ENCODE assay signal across 9 cellular contexts in genomic region chr3:195226900-195227447, GRCh38. TPM values are rescaled to one million over a fixed set of nuclear protein-coding genes. Genes with fewer than 3 reads are reported as not detected.
DNase-seq lines count a peak whose midpoint lies in the region; ATAC-seq and TF ChIP-seq lines count a peak whose summit lies in the region.
"Had no signal": no experiment of that assay in that cellular context is flagged by ENCODE, and none has a peak within 500 bp of the region (broad histone marks: within the 10 kb centered on the region; RNA-seq: fewer than 3 reads in every experiment).

No MANE protein-coding gene starts in this region.

- no peak for ATAC-seq in GM21717 (IDR thresholded peaks at IDR 0.05; ENCODE audit: unreplicated experiment)

- H4K20me1 ChIP-seq in SK-N-SH (ENCODE audit: insufficient read depth) = no peaks in the 10 kb centered on the region

- WGBS in SK-N-SH (ENCODE audit: low lambda C conversion rate) = 98% methylated on average over 6 of the region's 9 CpGs
- 54 to 64% (median 58%) methylated on average over 7 to 9 of the region's 9 CpGs for WGBS in spleen, 5 donors

- H3K4me1 ChIP-seq in SK-N-SH (ENCODE audit: control insufficient read depth in 1 of 2, insufficient read depth in 2 of 2, low read depth in 1 of 2, low read length in 1 of 2) (peaks cover 2 to 8% of the 10 kb centered on the region in 2 experiments; a peak in 3 of 4 replicates), spleen (peaks cover 6 to 36% (median 22%) of the 10 kb centered on the region in 6 donors)

- no peak overlapping the region for H3K9ac ChIP-seq in SK-N-SH

- no peak for TF ChIP-seq EP300 in SK-N-SH (IDR thresholded peaks at IDR 0.05; ENCODE audit: borderline replicate concordance in 1 of 2, low read depth in 1 of 2, low read length in 1 of 2)

- CTCF ChIA-PET in SK-N-SH (lab: Yijun Ruan, JAX) = interaction anchor here (0.6 to 3.9 kb wide), 5 partner anchors 13 to 544 kb away, joined by 3 to 16 read pairs (median 4); partner anchors contain the start of gene XXYLT1

- no peaks in the 10 kb centered on the region for H3K9me2 ChIP-seq in SK-N-SH

- no peak for TF ChIP-seq POLR2A in spleen (IDR thresholded peaks at IDR 0.05)

- H3K4me3 ChIP-seq in SK-N-SH (ENCODE audit: low read depth in 2 of 2, low read length in 1 of 2) (no peak overlapping the region), fibroblast of the aortic adventitia (ENCODE audit: low read depth, low read length) (no peak overlapping the region), spleen (no peak overlapping the region)

- H3K36me3 ChIP-seq in SK-N-SH (replicated peaks in 1 of 2; ENCODE audit: control insufficient read depth in 1 of 2, insufficient read depth in 2 of 2, low read length in 1 of 2) (no peaks in the 10 kb centered on the region), spleen (peaks cover 0 to 23% (median 0%) of the 10 kb centered on the region in 6 donors)

- H3K79me2 ChIP-seq in SK-N-SH (ENCODE audit: insufficient read depth) = no peaks in the 10 kb centered on the region

- TF ChIP-seq CTCF in SK-N-SH (IDR thresholded peaks at IDR 0.05) (peak; percentile 38), fibroblast of the aortic adventitia (IDR thresholded peaks at IDR 0.05; ENCODE audit: insufficient read depth, low read length) (peak; percentile 46), spleen (IDR thresholded peaks at IDR 0.05 in 8 of 11, conservative IDR thresholded peaks at IDR 0.05 in 3 of 11) (peak in 5 of 11 experiments; percentile 11 to 33 (median 18))

- H3K27ac ChIP-seq in SK-N-SH (ENCODE audit: low read depth in 2 of 2, low read length in 1 of 2) (no peak overlapping the region), spleen (no peak overlapping the region)

- intact Hi-C loops in spleen (cut with DNase I; ENCODE audit: low total_unique reads) = no loop called here

- no peak overlapping the region for H2AFZ ChIP-seq in SK-N-SH (ENCODE audit: low read depth)

- H3K4me2 ChIP-seq in SK-N-SH = no peak overlapping the region

- POLR2A ChIA-PET in SK-N-SH (lab: Yijun Ruan, JAX) = no interaction called here

- H3K9me3 ChIP-seq in SK-N-SH (no peaks in the 10 kb centered on the region), spleen (no peaks in the 10 kb centered on the region)

- DNase-seq in NCI-H82 (lab: John Stamatoyannopoulos, UW) (peak; percentile 23), NCI-H82 treated with DMSO at 0.1 percent for 48 hours (lab: John Stamatoyannopoulos, UW; ENCODE audit: unreplicated experiment) (no peak), SK-N-SH (no peak), fibroblast of the aortic adventitia (ENCODE audit: low read depth) (no peak), spleen (peak; percentile 54), NCI-H1436 treated with DMSO at 0.1 percent for 48 hours (lab: John Stamatoyannopoulos, UW) (no peak)
- DNase-seq in NK-92 treated with Interleukin-12 subunit alpha and Interleukin-12 subunit beta, amount 100 ng/mL, for 24 hours (lab: John Stamatoyannopoulos, UW) = no peak
- DNase-seq: C1 segment of cervical spinal cord had no signal

- H3K27me3 ChIP-seq in SK-N-SH (ENCODE audit: insufficient read depth) (no peaks in the 10 kb centered on the region), spleen (replicated peaks in 1 of 7) (no peaks in the 10 kb centered on the region)

- H3F3A ChIP-seq in SK-N-SH (replicated peaks; ENCODE audit: insufficient read depth) = peaks cover 7% of the 10 kb centered on the region

- peak; percentile 48 for TF ChIP-seq RAD21 in SK-N-SH (IDR thresholded peaks at IDR 0.05; ENCODE audit: low read length)

TF ChIP-seq in SK-N-SH, 30 proteins besides CTCF, POLR2A, EP300 and RAD21:
- TF ChIP-seq RXRA (IDR thresholded peaks at IDR 0.05; ENCODE audit: borderline replicate concordance, low read depth) (no peak), SMC3 (IDR thresholded peaks at IDR 0.05; ENCODE audit: low read depth, low read length) (peak; percentile 47)

RNA-seq across cellular contexts. Expression of gene XXYLT1, which starts 44.0 kb away (rescaled TPM):
- polyA plus RNA-seq in SK-N-SH (2012; rRNA removed) = 22.1 and 22.6 TPM in 2 replicates
- 16.8 and 22.2 TPM in 2 replicates for polyA plus RNA-seq in SK-N-SH (2012; cell fraction: cytosol; rRNA removed)
- 18.7 and 23.2 TPM in 2 replicates for polyA plus RNA-seq in SK-N-SH (2012; cell fraction: nucleus; rRNA removed)
- 13.0 and 21.0 TPM in 2 replicates for total RNA-seq in fibroblast of the aortic adventitia (ENCODE audit: low replicate concordance)
- total RNA-seq in spleen = 10 to 100 TPM in 4 of 7 donors, 1 to 10 TPM in 3; 7.7 to 22.3 (median 16.4) TPM
- 1 to 10 TPM; 2.7 to 4.5 (median 3.4) TPM for polyA plus RNA-seq in spleen

Comparison
In these comparisons a context has a peak if more than half of its experiments do, and no peak if none do; other contexts are left out.
1. DNase-seq: peak in NCI-H82 (single experiment) and spleen (single experiment); none in NCI-H82 treated with DMSO at 0.1 percent for 48 hours (single experiment), SK-N-SH (single experiment), fibroblast of the aortic adventitia (single experiment), NK-92 treated with Interleukin-12 subunit alpha and Interleukin-12 subunit beta, amount 100 ng/mL, for 24 hours (single experiment) and NCI-H1436 treated with DMSO at 0.1 percent for 48 hours (single experiment).